ENCODE assay signal across 18 cellular contexts in genomic region chr7:137000621-137001020, GRCh38.
DNase-seq lines count a peak whose midpoint lies in the region; ATAC-seq and FAIRE-seq lines count a peak whose summit lies in the region.
"Had no signal": no experiment of that assay in that cellular context is flagged by ENCODE, and none has a peak within 500 bp of the region (broad histone marks: within the 10 kb centered on the region; RNA-seq: fewer than 3 reads in every experiment).

No MANE protein-coding gene starts in this region.

- H3K9me3 ChIP-seq in neuronal stem cell (replicated peaks in 1 of 2; ENCODE audit: control insufficient read depth in 2 of 2, insufficient read depth in 1 of 2, low read depth in 1 of 2, low read length in 2 of 2): no peaks in the 10 kb centered on the region
- H3K9me3 ChIP-seq: HAP-1 had no signal

- H3K4me1 ChIP-seq in neuronal stem cell (ENCODE audit: control insufficient read depth in 2 of 2, insufficient read depth in 1 of 2, low read depth in 1 of 2, low read length in 2 of 2): peaks cover 0 to 10% of the 10 kb centered on the region in 2 donors
- H3K4me1 ChIP-seq: HAP-1 had no signal

- H2AFZ ChIP-seq in neuronal stem cell (ENCODE audit: low read length): peak overlapping the region; percentile 27

- DNase-seq in NCI-H69 (lab: John Stamatoyannopoulos, UW) (peak; percentile 37), neuronal stem cell (ENCODE audit: low spot score) (no peak), GM19240 (ENCODE audit: insufficient read length, low spot score) (no peak), putamen (ENCODE audit: low spot score) (no peak)
- DNase-seq: CD8-positive, alpha-beta T cell; COR-L47; DMS153; DMS79 treated with DMSO at 0.1 percent for 48 hours had no signal

- no CpG with 5 or more reads among the region's 2 CpGs for WGBS in neuronal stem cell (ENCODE audit: extremely low coverage in 2 of 2, insufficient read length in 2 of 2, insufficient replicate concordance in 1 of 2), 2 donors

- no peak overlapping the region for H3K4ac ChIP-seq in neuronal stem cell (ENCODE audit: low read length)

- H4K91ac ChIP-seq in neuronal stem cell (ENCODE audit: low read depth, low read length, poor library complexity): no peak overlapping the region

- H2BK12ac ChIP-seq in neuronal stem cell (ENCODE audit: low read length): no peak overlapping the region

- no peaks in the 10 kb centered on the region for H3K27me3 ChIP-seq in neuronal stem cell (ENCODE audit: control insufficient read depth in 3 of 3, insufficient read depth in 3 of 3, low read depth in 1 of 3, low read length in 3 of 3)

- H3K27ac ChIP-seq in neuronal stem cell (replicated peaks; ENCODE audit: low read length): no peak overlapping the region
- H3K27ac ChIP-seq: C4-2B had no signal

- no peak overlapping the region for H3K4me3 ChIP-seq in neuronal stem cell (ENCODE audit: low read length in 2 of 2)
- H3K4me3 ChIP-seq: HAP-1 had no signal

- no peak overlapping the region for H3K9ac ChIP-seq in neuronal stem cell (ENCODE audit: low read depth, low read length, poor library complexity)

- H3K14ac ChIP-seq in neuronal stem cell (ENCODE audit: low read length): no peak overlapping the region

- no peak overlapping the region for H2BK15ac ChIP-seq in neuronal stem cell (ENCODE audit: low read length)

- peak; percentile 78 for FAIRE-seq in islet of Langerhans (lab: Jason Lieb, UNC)
- FAIRE-seq: A204.1, D721Med, G401.6, GM12891, H1 had no signal

- no peak overlapping the region for H4K8ac ChIP-seq in neuronal stem cell (ENCODE audit: low read depth, low read length)

- H3K36me3 ChIP-seq in neuronal stem cell (replicated peaks in 1 of 2; ENCODE audit: control insufficient read depth in 2 of 2, insufficient read depth in 2 of 2, low read length in 2 of 2): no peaks in the 10 kb centered on the region
- H3K36me3 ChIP-seq: HAP-1 had no signal

- H3K23ac ChIP-seq in neuronal stem cell (ENCODE audit: low read depth, low read length, poor library complexity): no peak overlapping the region

- H3K79me1 ChIP-seq in neuronal stem cell (ENCODE audit: low read depth, low read length): no peaks in the 10 kb centered on the region

- no peak overlapping the region for H2AK5ac ChIP-seq in neuronal stem cell (ENCODE audit: low read depth, low read length)

- no peak overlapping the region for H2BK120ac ChIP-seq in neuronal stem cell (ENCODE audit: low read depth, low read length)

- H3K18ac ChIP-seq in neuronal stem cell (ENCODE audit: low read length): no peak overlapping the region

- ATAC-seq in HG03565 (IDR thresholded peaks at IDR 0.05; ENCODE audit: unreplicated experiment): no peak
- no peak for ATAC-seq in HG02610 (IDR thresholded peaks at IDR 0.05; ENCODE audit: unreplicated experiment)
- ATAC-seq: CD8-positive, alpha-beta T cell had no signal

- no peak overlapping the region for H3K4me2 ChIP-seq in neuronal stem cell (ENCODE audit: insufficient read depth, low read length, poor library complexity, severe bottlenecking)

- no peak overlapping the region for H2BK5ac ChIP-seq in neuronal stem cell (ENCODE audit: low read length)
